8 cellular contexts compared by ENCODE assay signal in genomic region chr5:159099049-159099760, GRCh38. TPM values are rescaled to one million over a fixed set of nuclear protein-coding genes. Genes with fewer than 3 reads are reported as not detected.
DNase-seq lines count a peak whose midpoint lies in the region; ATAC-seq lines count a peak whose summit lies in the region.

No MANE protein-coding gene starts in this region.

- no peaks in the 10 kb centered on the region for H3K36me3 Mint-ChIP-seq in activated CD4-positive, alpha-beta T cell treated with anti-CD3 and anti-CD28 coated beads for 36 hours (ENCODE audit: low read depth)

- peaks cover 33% of the 10 kb centered on the region for H3K4me1 Mint-ChIP-seq in activated CD4-positive, alpha-beta T cell treated with anti-CD3 and anti-CD28 coated beads for 36 hours

- peaks cover 55% of the 10 kb centered on the region for H3K27me3 Mint-ChIP-seq in activated CD4-positive, alpha-beta T cell treated with anti-CD3 and anti-CD28 coated beads for 36 hours

- POLR2A ChIA-PET in activated CD4-positive, alpha-beta T cell treated with anti-CD3 and anti-CD28 coated beads for 36 hours (lab: Charles Lee): no interaction called here

- intact Hi-C loops in activated CD4-positive, alpha-beta T cell treated with anti-CD3 and anti-CD28 coated beads for 36 hours (cut with DNase I, micrococcal nuclease): no loop called here
- intact Hi-C loops in sciatic nerve (cut with DNase I): loop anchor here (10.0 kb wide), 1 partner anchor 134 kb away; no protein-coding TSS in a partner anchor

- H3K9me3 Mint-ChIP-seq in activated CD4-positive, alpha-beta T cell treated with anti-CD3 and anti-CD28 coated beads for 36 hours (ENCODE audit: low read depth): no peaks in the 10 kb centered on the region

- peak; percentile 57 for ATAC-seq in activated CD4-positive, alpha-beta T cell treated with anti-CD3 and anti-CD28 coated beads for 36 hours
- peak; percentile 21 for ATAC-seq in HG03196 (IDR thresholded peaks at IDR 0.05; ENCODE audit: unreplicated experiment)
- ATAC-seq in sciatic nerve: no peak

- no peak overlapping the region for H3K27ac Mint-ChIP-seq in activated CD4-positive, alpha-beta T cell treated with anti-CD3 and anti-CD28 coated beads for 36 hours

- CTCF ChIA-PET in activated CD4-positive, alpha-beta T cell treated with anti-CD3 and anti-CD28 coated beads for 36 hours (lab: Charles Lee): interaction anchor here (0.8 to 0.9 kb wide), 2 partner anchors 9 to 17 kb away, joined by 3 read pairs; no protein-coding TSS in a partner anchor

- H3K4me3 Mint-ChIP-seq in activated CD4-positive, alpha-beta T cell treated with anti-CD3 and anti-CD28 coated beads for 36 hours: peak overlapping the region; percentile 77

- DNase-seq in activated CD4-positive, alpha-beta T cell treated with anti-CD3 and anti-CD28 coated beads for 36 hours: peak; percentile 73
- DNase-seq in activated CD4-positive, alpha-beta T cell treated with anti-CD3 and anti-CD28 coated beads for 1 hour: no peak
- DNase-seq in RPMI8226 (peak; percentile 58), amniotic stem cell (lab: John Stamatoyannopoulos, UW) (peak; percentile 22), hepatic stellate cell (ENCODE audit: low spot score) (peak; percentile 50), sciatic nerve (ENCODE audit: low spot score) (peak; percentile 61), cerebellar nuclear complex (lab: John Stamatoyannopoulos, UW) (no peak)

RNA-seq across cellular contexts. Expression of gene EBF1, which starts 0.5 kb away (rescaled TPM):
- under 1 TPM in 1 of 2 experiments, not detected in 1; 0.12 TPM for total RNA-seq in activated CD4-positive, alpha-beta T cell treated with anti-CD3 and anti-CD28 coated beads for 36 hours
- 86.9 TPM for total RNA-seq in sciatic nerve

Comparison
In these comparisons a context has a peak if more than half of its experiments do, and no peak if none do; other contexts are left out.
1. DNase-seq: peak in activated CD4-positive, alpha-beta T cell treated with anti-CD3 and anti-CD28 coated beads for 36 hours (single experiment), RPMI8226 (single experiment), amniotic stem cell (single experiment), hepatic stellate cell (single experiment) and sciatic nerve (single experiment); none in activated CD4-positive, alpha-beta T cell treated with anti-CD3 and anti-CD28 coated beads for 1 hour (single experiment) and cerebellar nuclear complex (0 of 2).
2. RNA of gene EBF1, which starts 0.5 kb away (total RNA-seq): 86.9 TPM in sciatic nerve (single experiment); 0.12 TPM in activated CD4-positive, alpha-beta T cell treated with anti-CD3 and anti-CD28 coated beads for 36 hours; every median in the first group is over 10 times any median in the second.